8 cellular contexts compared by ENCODE assay signal in genomic region chr5:56910123-56910951, GRCh38. TPM values are rescaled to one million over a fixed set of nuclear protein-coding genes. Genes with fewer than 3 reads are reported as not detected.
DNase-seq lines count a peak whose midpoint lies in the region; ATAC-seq, FAIRE-seq and TF ChIP-seq lines count a peak whose summit lies in the region.

No MANE protein-coding gene starts in this region.

- DNase-seq in AG08395 (ENCODE audit: low spot score) (peak; percentile 26), NCI-H2196 treated with DMSO at 0.1 percent for 48 hours (lab: John Stamatoyannopoulos, UW; ENCODE audit: unreplicated experiment) (peak; percentile 14), pancreas (peak in 5 of 6 donors; percentile 44 to 69 (median 56)), putamen (ENCODE audit: low spot score) (no peak)
- no peak for DNase-seq in activated T-helper 1 cell treated with anti-CD3 and anti-CD28 coated beads, Interleukin-12 subunit alpha, Interleukin-12 subunit beta, Interleukin-2, Interleukin-4 antibody, amounts not matched to agents 30 ng/mL and 10 ng/mL and 1 ng/mL, durations not matched to agents 14 hours and 24 hours and 36 hours (ENCODE audit: low spot score)

- peak overlapping the region; percentile 90 for H3K4me3 Mint-ChIP-seq in activated T-helper 1 cell treated with anti-CD3 and anti-CD28 coated beads, Interleukin-12 subunit alpha, Interleukin-12 subunit beta, Interleukin-2, Interleukin-4 antibody, amounts not matched to agents 30 ng/mL and 10 ng/mL and 1 ng/mL, durations not matched to agents 14 hours and 24 hours and 36 hours

- no peaks in the 10 kb centered on the region for H3K36me3 ChIP-seq in gastroesophageal sphincter
- H3K36me3 ChIP-seq in pancreas, result no peaks in the 10 kb centered on the region

- H3K27ac Mint-ChIP-seq in activated T-helper 1 cell treated with anti-CD3 and anti-CD28 coated beads, Interleukin-12 subunit alpha, Interleukin-12 subunit beta, Interleukin-2, Interleukin-4 antibody, amounts not matched to agents 30 ng/mL and 10 ng/mL and 1 ng/mL, durations not matched to agents 14 hours and 24 hours and 36 hours, result peak overlapping the region; percentile 95

- WGBS in gastroesophageal sphincter (ENCODE audit: low coverage in 1 of 2), 2 donors, result 1 to 4% methylated on average over 14 to 21 of the region's 32 CpGs
- 1% methylated on average over 32 of the region's 32 CpGs for WGBS in pancreas, 2 donors

- peaks cover 10% of the 10 kb centered on the region for H3K36me3 Mint-ChIP-seq in activated T-helper 1 cell treated with anti-CD3 and anti-CD28 coated beads, Interleukin-12 subunit alpha, Interleukin-12 subunit beta, Interleukin-2, Interleukin-4 antibody, amounts not matched to agents 30 ng/mL and 10 ng/mL and 1 ng/mL, durations not matched to agents 14 hours and 24 hours and 36 hours (ENCODE audit: low read depth)

- H3K9me3 Mint-ChIP-seq in activated T-helper 1 cell treated with anti-CD3 and anti-CD28 coated beads, Interleukin-12 subunit alpha, Interleukin-12 subunit beta, Interleukin-2, Interleukin-4 antibody, amounts not matched to agents 30 ng/mL and 10 ng/mL and 1 ng/mL, durations not matched to agents 14 hours and 24 hours and 36 hours, result no peaks in the 10 kb centered on the region

- intact Hi-C loops in activated T-helper 1 cell treated with anti-CD3 and anti-CD28 coated beads, Interleukin-12 subunit alpha, Interleukin-12 subunit beta, Interleukin-2, Interleukin-4 antibody, amounts not matched to agents 30 ng/mL and 10 ng/mL and 1 ng/mL, durations not matched to agents 14 hours and 24 hours and 36 hours (cut with micrococcal nuclease), result loop anchor here (1.0 kb wide), 1 partner anchor 42 kb away; the partner anchor contains the start of gene MIER3
- intact Hi-C loops in pancreas (cut with DNase I), result no loop called here

- H3K4me1 Mint-ChIP-seq in activated T-helper 1 cell treated with anti-CD3 and anti-CD28 coated beads, Interleukin-12 subunit alpha, Interleukin-12 subunit beta, Interleukin-2, Interleukin-4 antibody, amounts not matched to agents 30 ng/mL and 10 ng/mL and 1 ng/mL, durations not matched to agents 14 hours and 24 hours and 36 hours (ENCODE audit: low read depth), result peaks cover 25% of the 10 kb centered on the region

- TF ChIP-seq POLR2A in gastroesophageal sphincter (IDR thresholded peaks at IDR 0.05), result peak in 1 of 2 donors; percentile 67

- TF ChIP-seq EP300 in gastroesophageal sphincter (IDR thresholded peaks at IDR 0.05), result no peak

- TF ChIP-seq CTCF in gastroesophageal sphincter (IDR thresholded peaks at IDR 0.05) (peak in 1 of 4 experiments; percentile 3), pancreas (IDR thresholded peaks at IDR 0.05) (no peak)

- no peak for FAIRE-seq in pancreas (lab: Jason Lieb, UNC)

- H3K4me3 ChIP-seq in gastroesophageal sphincter (peak overlapping the region; percentile 52 to 68), pancreas (peak overlapping the region; percentile 38 to 61 (median 52))

- H3K27ac ChIP-seq in gastroesophageal sphincter, result peak overlapping the region; percentile 60 to 96 (median 94)
- peak overlapping the region; percentile 86 to 99 (median 98) for H3K27ac ChIP-seq in pancreas

- H3K27me3 ChIP-seq in gastroesophageal sphincter (no peaks in the 10 kb centered on the region), pancreas (no peaks in the 10 kb centered on the region)

- peaks cover 19% of the 10 kb centered on the region for H3K27me3 Mint-ChIP-seq in activated T-helper 1 cell treated with anti-CD3 and anti-CD28 coated beads, Interleukin-12 subunit alpha, Interleukin-12 subunit beta, Interleukin-2, Interleukin-4 antibody, amounts not matched to agents 30 ng/mL and 10 ng/mL and 1 ng/mL, durations not matched to agents 14 hours and 24 hours and 36 hours (ENCODE audit: insufficient read depth)

- no peaks in the 10 kb centered on the region for H3K9me3 ChIP-seq in gastroesophageal sphincter
- H3K9me3 ChIP-seq in pancreas, result no peaks in the 10 kb centered on the region

- H3K4me1 ChIP-seq in gastroesophageal sphincter, result peaks cover 0 to 15% (median 5%) of the 10 kb centered on the region in 3 donors
- peaks cover 0 to 8% (median 0%) of the 10 kb centered on the region in 3 donors for H3K4me1 ChIP-seq in pancreas

- peak; percentile 32 for ATAC-seq in GM18517 (IDR thresholded peaks at IDR 0.05; ENCODE audit: unreplicated experiment)
- ATAC-seq in HG03025 (IDR thresholded peaks at IDR 0.05; ENCODE audit: low FRiP score, unreplicated experiment), result peak; percentile 19
- ATAC-seq in gastroesophageal sphincter, result peak; percentile 8
- peak; percentile 11 to 27 (median 19) for ATAC-seq in pancreas

RNA-seq across cellular contexts. Expression of gene SETD9, which starts 0.9 kb away (rescaled TPM):
- 13.6 and 14.9 TPM in 2 replicates for total RNA-seq in activated T-helper 1 cell treated with anti-CD3 and anti-CD28 coated beads, Interleukin-12 subunit alpha, Interleukin-12 subunit beta, Interleukin-2, Interleukin-4 antibody, amounts not matched to agents 30 ng/mL and 10 ng/mL and 1 ng/mL, durations not matched to agents 14 hours and 24 hours and 36 hours
- total RNA-seq in gastroesophageal sphincter, result 10 to 100 TPM in 3 of 4 donors, 1 to 10 TPM in 1; 5.9 to 19.6 (median 15.5) TPM
- 1 to 10 TPM; 4.6 to 9.7 (median 6.2) TPM for total RNA-seq in pancreas
- 1 to 10 TPM; 6.7 to 7.1 TPM for polyA plus RNA-seq in pancreas

RNA-seq across cellular contexts. Expression of gene MIER3, which starts 41.6 kb away (rescaled TPM):
- total RNA-seq in activated T-helper 1 cell treated with anti-CD3 and anti-CD28 coated beads, Interleukin-12 subunit alpha, Interleukin-12 subunit beta, Interleukin-2, Interleukin-4 antibody, amounts not matched to agents 30 ng/mL and 10 ng/mL and 1 ng/mL, durations not matched to agents 14 hours and 24 hours and 36 hours, result 33.6 and 35.9 TPM in 2 replicates
- total RNA-seq in gastroesophageal sphincter (10 to 100 TPM; 14.4 to 44.5 (median 23.6) TPM), pancreas (10 to 100 TPM in 2 of 6 donors, 1 to 10 TPM in 4; 7.3 to 16.3 (median 8.6) TPM)
- polyA plus RNA-seq in pancreas, result 1 to 10 TPM; 3.8 to 6.7 TPM

Comparison
In these comparisons a context has a peak if more than half of its experiments do, and no peak if none do; other contexts are left out.
1. DNase-seq: peak in AG08395 (single experiment), NCI-H2196 treated with DMSO at 0.1 percent for 48 hours (single experiment) and pancreas (5 of 6); none in activated T-helper 1 cell treated with anti-CD3 and anti-CD28 coated beads, Interleukin-12 subunit alpha, Interleukin-12 subunit beta, Interleukin-2, Interleukin-4 antibody, amounts not matched to agents 30 ng/mL and 10 ng/mL and 1 ng/mL, durations not matched to agents 14 hours and 24 hours and 36 hours (single experiment) and putamen (single experiment).
2. Peak in every context shown above with its lines, with median percentiles within 50 percentile points of each other: ATAC-seq.